ENCODE assay signal across 7 cellular contexts in the genomic region with DNA sequence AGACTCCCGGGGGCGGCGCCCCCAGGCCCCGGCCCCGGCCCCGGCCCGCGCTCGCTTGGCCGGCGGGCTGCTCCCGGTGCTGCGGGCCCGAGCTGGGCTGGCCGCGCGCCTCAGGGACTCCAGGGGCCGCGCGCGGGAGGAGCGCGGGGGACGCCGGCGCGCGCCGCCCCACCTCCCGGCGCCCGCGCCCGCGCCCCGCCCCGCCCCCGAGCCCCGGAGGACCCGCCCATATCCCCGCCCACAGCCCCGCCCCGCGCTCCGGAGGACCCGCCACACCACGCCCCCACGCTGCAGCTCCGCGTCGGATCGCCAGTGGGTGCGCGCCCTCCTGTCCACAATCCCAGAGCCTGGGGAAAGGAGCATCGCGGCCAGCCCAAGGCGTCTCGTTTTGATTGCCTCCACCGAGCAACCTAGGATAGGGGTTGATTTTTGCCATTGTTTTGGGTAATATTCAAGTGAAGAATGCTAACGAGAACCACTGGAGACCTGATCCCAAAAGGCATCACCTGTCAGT. TPM values are rescaled to one million over a fixed set of nuclear protein-coding genes. Genes with fewer than 3 reads are reported as not detected.
DNase-seq lines count a peak whose midpoint lies in the region; ATAC-seq and TF ChIP-seq lines count a peak whose summit lies in the region.

A gene with protein sequence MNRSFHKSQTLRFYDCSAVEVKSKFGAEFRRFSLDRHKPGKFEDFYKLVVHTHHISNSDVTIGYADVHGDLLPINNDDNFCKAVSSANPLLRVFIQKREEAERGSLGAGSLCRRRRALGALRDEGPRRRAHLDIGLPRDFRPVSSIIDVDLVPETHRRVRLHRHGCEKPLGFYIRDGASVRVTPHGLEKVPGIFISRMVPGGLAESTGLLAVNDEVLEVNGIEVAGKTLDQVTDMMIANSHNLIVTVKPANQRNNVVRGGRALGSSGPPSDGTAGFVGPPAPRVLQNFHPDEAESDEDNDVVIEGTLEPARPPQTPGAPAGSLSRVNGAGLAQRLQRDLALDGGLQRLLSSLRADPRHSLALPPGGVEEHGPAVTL (minus strand): TSS at position 112 of the 514 bp plus-strand sequence. CDS start 166 bp downstream, outside the sequence.

- H3K9me3 Mint-ChIP-seq in endodermal cell, result no peaks in the 10 kb centered on the region

- peaks cover 24% of the 10 kb centered on the region for H3K27me3 ChIP-seq in endodermal cell (ENCODE audit: control insufficient read depth, insufficient read depth, low read length, poor library complexity, severe bottlenecking)

- H3K27me3 Mint-ChIP-seq in endodermal cell (ENCODE audit: insufficient read depth), result peaks cover 31% of the 10 kb centered on the region

- no peaks in the 10 kb centered on the region for H3K9me3 ChIP-seq in endodermal cell (ENCODE audit: control insufficient read depth, low read length)
- no peaks in the 10 kb centered on the region for H3K9me3 ChIP-seq in mesodermal cell (ENCODE audit: control insufficient read depth, low read length)

- peak within 1 kb of the TSS; percentile 81 for H3K4me3 ChIP-seq in endodermal cell (ENCODE audit: low read length)
- peak within 1 kb of the TSS; percentile 85 for H3K4me3 ChIP-seq in mesodermal cell (ENCODE audit: extremely low read depth, insufficient read depth, low read length, poor library complexity, severe bottlenecking)

- 0% methylated on average over 6 to 59 of the region's 60 CpGs for WGBS in endodermal cell (ENCODE audit: insufficient coverage in 1 of 2, insufficient read length in 1 of 2), 2 experiments
- WGBS in mesodermal cell (ENCODE audit: insufficient coverage in 2 of 2), 2 experiments, result 0 to 2% methylated on average over 27 to 29 of the region's 60 CpGs

- DNase-seq in NCI-H524 (lab: John Stamatoyannopoulos, UW) (peak; percentile 44 to 71), endodermal cell (peak; percentile 89)
- DNase-seq in activated CD8-positive, alpha-beta memory T cell treated with anti-CD3 and anti-CD28 coated beads for 24 hours, result peak; percentile 82
- peak; percentile 26 for DNase-seq in stimulated activated CD8-positive, alpha-beta memory T cell treated with anti-CD3 and anti-CD28 coated beads, Interleukin-12 subunit alpha, Interleukin-12 subunit beta, amount 100 ng/mL, for 24 hours (ENCODE audit: extremely low read depth)

- no peak for TF ChIP-seq CTCF in endodermal cell (conservative IDR thresholded peaks at IDR 0.05)

- no peak within 1 kb of the TSS for H3K27ac Mint-ChIP-seq in endodermal cell

- H3K36me3 ChIP-seq in endodermal cell (ENCODE audit: control insufficient read depth, insufficient read depth, low read length) (no peaks in the 10 kb centered on the region), mesodermal cell (ENCODE audit: control insufficient read depth, insufficient read depth, low read length) (no peaks in the 10 kb centered on the region)

- H3K27ac ChIP-seq in endodermal cell (ENCODE audit: low read depth, low read length) (peak within 1 kb of the TSS; percentile 49), mesodermal cell (ENCODE audit: low read depth, low read length, severe bottlenecking) (no peak within 1 kb of the TSS)

- peak within 1 kb of the TSS; percentile 34 for H3K9ac ChIP-seq in endodermal cell (ENCODE audit: extremely low read depth, low read length, poor library complexity, severe bottlenecking)

- ATAC-seq in GM18861 (IDR thresholded peaks at IDR 0.05; ENCODE audit: unreplicated experiment) (peak; percentile 41), HG03108 (IDR thresholded peaks at IDR 0.05; ENCODE audit: unreplicated experiment) (peak; percentile 64)

- H3K4me1 Mint-ChIP-seq in endodermal cell, result no peaks in the 10 kb centered on the region

- H3K4me3 Mint-ChIP-seq in endodermal cell, result peak within 1 kb of the TSS; percentile 67

- H3K36me3 Mint-ChIP-seq in endodermal cell (ENCODE audit: low read depth), result no peaks in the 10 kb centered on the region

- H3K4me1 ChIP-seq in endodermal cell (ENCODE audit: control insufficient read depth, insufficient read depth, low read length), result no peaks in the 10 kb centered on the region
- H3K4me1 ChIP-seq in mesodermal cell (ENCODE audit: control insufficient read depth, insufficient read depth, low read length, poor library complexity, severe bottlenecking), result peaks cover 7% of the 10 kb centered on the region

RNA-seq across cellular contexts. Expression of the gene that starts here (rescaled TPM):
- total RNA-seq in endodermal cell, result 10 to 100 TPM; 15.4 to 17.3 TPM
- polyA plus RNA-seq in endodermal cell (2013, experiment 1 of 2), result 24.1 TPM
- 25.0 TPM for polyA plus RNA-seq in endodermal cell (2013, experiment 2 of 2)
- polyA plus RNA-seq in mesodermal cell (2013, experiment 1 of 2), result 20.2 TPM
- 19.8 TPM for polyA plus RNA-seq in mesodermal cell (2013, experiment 2 of 2)

Comparison
In these comparisons a context has a peak if more than half of its experiments do, and no peak if none do; other contexts are left out.
1. DNase-seq: peak in every context shown above with its lines; median percentile 89 in endodermal cell; 82 in activated CD8-positive, alpha-beta memory T cell treated with anti-CD3 and anti-CD28 coated beads for 24 hours; 58 in NCI-H524; 26 in stimulated activated CD8-positive, alpha-beta memory T cell treated with anti-CD3 and anti-CD28 coated beads, Interleukin-12 subunit alpha, Interleukin-12 subunit beta, amount 100 ng/mL, for 24 hours.